1 cellular context compared by ENCODE assay signal in the genomic region with DNA sequence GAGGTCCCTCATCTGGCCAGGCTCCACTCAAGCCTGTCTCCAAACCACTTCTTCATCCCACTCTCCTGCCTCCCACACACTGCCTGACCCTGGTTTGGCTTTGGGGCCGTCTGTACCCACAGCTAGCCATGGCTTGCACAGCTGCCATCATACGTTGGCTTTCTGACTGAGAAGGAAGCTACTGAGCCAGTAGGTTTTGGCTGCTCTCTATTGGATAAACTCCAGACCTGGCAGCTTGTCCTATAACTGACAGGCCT.
TF ChIP-seq lines count a peak whose summit lies in the region.

No MANE protein-coding gene starts in this region.

TF ChIP-seq in K562, 482 proteins besides CTCF, POLR2A, EP300 and RAD21:
- TF ChIP-seq TAF9B (IDR thresholded peaks at IDR 0.05; ENCODE audit: partially characterized antibody) (no peak), POLR2B (IDR thresholded peaks at IDR 0.05; ENCODE audit: low read depth, partially characterized antibody) (peak; percentile 3), ZNF146 (CRISPR knock-in tag; IDR thresholded peaks at IDR 0.05; ENCODE audit: unreplicated experiment) (no peak), ZSCAN29 (IDR thresholded peaks at IDR 0.05) (no peak), ZSCAN32 (CRISPR knock-in tag; IDR thresholded peaks at IDR 0.05) (no peak), GATAD2B (IDR thresholded peaks at IDR 0.05; ENCODE audit: borderline replicate concordance) (no peak), SMARCA5 (IDR thresholded peaks at IDR 0.05) (no peak), ZNF551 (CRISPR knock-in tag; IDR thresholded peaks at IDR 0.05) (no peak), ZNF232 (CRISPR knock-in tag; IDR thresholded peaks at IDR 0.05) (no peak), KDM5B (IDR thresholded peaks at IDR 0.05; ENCODE audit: insufficient replicate concordance, low read depth, low read length) (peak; percentile 32), POLR2AphosphoS5 (IDR thresholded peaks at IDR 0.05; ENCODE audit: control insufficient read depth, insufficient read depth, low read depth, low read length) (no peak), EP400 (IDR thresholded peaks at IDR 0.05) (no peak)
- TF ChIP-seq, protein P1, sequence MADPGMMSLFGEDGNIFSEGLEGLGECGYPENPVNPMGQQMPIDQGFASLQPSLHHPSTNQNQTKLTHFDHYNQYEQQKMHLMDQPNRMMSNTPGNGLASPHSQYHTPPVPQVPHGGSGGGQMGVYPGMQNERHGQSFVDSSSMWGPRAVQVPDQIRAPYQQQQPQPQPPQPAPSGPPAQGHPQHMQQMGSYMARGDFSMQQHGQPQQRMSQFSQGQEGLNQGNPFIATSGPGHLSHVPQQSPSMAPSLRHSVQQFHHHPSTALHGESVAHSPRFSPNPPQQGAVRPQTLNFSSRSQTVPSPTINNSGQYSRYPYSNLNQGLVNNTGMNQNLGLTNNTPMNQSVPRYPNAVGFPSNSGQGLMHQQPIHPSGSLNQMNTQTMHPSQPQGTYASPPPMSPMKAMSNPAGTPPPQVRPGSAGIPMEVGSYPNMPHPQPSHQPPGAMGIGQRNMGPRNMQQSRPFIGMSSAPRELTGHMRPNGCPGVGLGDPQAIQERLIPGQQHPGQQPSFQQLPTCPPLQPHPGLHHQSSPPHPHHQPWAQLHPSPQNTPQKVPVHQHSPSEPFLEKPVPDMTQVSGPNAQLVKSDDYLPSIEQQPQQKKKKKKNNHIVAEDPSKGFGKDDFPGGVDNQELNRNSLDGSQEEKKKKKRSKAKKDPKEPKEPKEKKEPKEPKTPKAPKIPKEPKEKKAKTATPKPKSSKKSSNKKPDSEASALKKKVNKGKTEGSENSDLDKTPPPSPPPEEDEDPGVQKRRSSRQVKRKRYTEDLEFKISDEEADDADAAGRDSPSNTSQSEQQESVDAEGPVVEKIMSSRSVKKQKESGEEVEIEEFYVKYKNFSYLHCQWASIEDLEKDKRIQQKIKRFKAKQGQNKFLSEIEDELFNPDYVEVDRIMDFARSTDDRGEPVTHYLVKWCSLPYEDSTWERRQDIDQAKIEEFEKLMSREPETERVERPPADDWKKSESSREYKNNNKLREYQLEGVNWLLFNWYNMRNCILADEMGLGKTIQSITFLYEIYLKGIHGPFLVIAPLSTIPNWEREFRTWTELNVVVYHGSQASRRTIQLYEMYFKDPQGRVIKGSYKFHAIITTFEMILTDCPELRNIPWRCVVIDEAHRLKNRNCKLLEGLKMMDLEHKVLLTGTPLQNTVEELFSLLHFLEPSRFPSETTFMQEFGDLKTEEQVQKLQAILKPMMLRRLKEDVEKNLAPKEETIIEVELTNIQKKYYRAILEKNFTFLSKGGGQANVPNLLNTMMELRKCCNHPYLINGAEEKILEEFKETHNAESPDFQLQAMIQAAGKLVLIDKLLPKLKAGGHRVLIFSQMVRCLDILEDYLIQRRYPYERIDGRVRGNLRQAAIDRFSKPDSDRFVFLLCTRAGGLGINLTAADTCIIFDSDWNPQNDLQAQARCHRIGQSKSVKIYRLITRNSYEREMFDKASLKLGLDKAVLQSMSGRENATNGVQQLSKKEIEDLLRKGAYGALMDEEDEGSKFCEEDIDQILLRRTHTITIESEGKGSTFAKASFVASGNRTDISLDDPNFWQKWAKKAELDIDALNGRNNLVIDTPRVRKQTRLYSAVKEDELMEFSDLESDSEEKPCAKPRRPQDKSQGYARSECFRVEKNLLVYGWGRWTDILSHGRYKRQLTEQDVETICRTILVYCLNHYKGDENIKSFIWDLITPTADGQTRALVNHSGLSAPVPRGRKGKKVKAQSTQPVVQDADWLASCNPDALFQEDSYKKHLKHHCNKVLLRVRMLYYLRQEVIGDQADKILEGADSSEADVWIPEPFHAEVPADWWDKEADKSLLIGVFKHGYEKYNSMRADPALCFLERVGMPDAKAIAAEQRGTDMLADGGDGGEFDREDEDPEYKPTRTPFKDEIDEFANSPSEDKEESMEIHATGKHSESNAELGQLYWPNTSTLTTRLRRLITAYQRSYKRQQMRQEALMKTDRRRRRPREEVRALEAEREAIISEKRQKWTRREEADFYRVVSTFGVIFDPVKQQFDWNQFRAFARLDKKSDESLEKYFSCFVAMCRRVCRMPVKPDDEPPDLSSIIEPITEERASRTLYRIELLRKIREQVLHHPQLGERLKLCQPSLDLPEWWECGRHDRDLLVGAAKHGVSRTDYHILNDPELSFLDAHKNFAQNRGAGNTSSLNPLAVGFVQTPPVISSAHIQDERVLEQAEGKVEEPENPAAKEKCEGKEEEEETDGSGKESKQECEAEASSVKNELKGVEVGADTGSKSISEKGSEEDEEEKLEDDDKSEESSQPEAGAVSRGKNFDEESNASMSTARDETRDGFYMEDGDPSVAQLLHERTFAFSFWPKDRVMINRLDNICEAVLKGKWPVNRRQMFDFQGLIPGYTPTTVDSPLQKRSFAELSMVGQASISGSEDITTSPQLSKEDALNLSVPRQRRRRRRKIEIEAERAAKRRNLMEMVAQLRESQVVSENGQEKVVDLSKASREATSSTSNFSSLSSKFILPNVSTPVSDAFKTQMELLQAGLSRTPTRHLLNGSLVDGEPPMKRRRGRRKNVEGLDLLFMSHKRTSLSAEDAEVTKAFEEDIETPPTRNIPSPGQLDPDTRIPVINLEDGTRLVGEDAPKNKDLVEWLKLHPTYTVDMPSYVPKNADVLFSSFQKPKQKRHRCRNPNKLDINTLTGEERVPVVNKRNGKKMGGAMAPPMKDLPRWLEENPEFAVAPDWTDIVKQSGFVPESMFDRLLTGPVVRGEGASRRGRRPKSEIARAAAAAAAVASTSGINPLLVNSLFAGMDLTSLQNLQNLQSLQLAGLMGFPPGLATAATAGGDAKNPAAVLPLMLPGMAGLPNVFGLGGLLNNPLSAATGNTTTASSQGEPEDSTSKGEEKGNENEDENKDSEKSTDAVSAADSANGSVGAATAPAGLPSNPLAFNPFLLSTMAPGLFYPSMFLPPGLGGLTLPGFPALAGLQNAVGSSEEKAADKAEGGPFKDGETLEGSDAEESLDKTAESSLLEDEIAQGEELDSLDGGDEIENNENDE (IDR thresholded peaks at IDR 0.05; ENCODE audit: low read depth, low read length) = no peak
